33 cellular contexts compared by ENCODE assay signal in the genomic region with DNA sequence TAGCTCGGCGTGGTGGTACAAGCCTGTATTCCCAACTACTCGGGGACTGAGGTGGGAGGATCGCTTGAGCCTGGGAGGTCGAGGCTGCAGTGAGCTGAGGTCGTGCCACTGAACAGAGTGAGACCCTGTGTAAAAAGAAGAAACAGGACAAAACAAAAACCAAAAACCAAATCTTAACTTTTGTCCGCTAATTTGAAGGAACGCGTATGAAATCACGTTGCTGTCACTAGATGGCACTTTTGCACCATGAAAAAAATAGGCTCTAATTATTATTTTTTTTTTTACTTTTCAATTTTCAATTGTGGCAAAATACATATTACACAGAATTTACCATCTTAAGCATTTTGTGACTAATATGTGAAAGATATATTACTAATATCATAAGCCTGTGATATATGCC. TPM values are rescaled to one million over a fixed set of nuclear protein-coding genes. Genes with fewer than 3 reads are reported as not detected.
DNase-seq lines count a peak whose midpoint lies in the region; ATAC-seq, FAIRE-seq and TF ChIP-seq lines count a peak whose summit lies in the region.
"Had no signal": no experiment of that assay in that cellular context is flagged by ENCODE, and none has a peak within 500 bp of the region (broad histone marks: within the 10 kb centered on the region; RNA-seq: fewer than 3 reads in every experiment).

No MANE protein-coding gene starts in this region.

- H3K36me3 ChIP-seq in IMR-90 (ENCODE audit: control insufficient read depth, insufficient read depth, low read length) (no peaks in the 10 kb centered on the region), neuronal stem cell (replicated peaks in 1 of 2; ENCODE audit: control insufficient read depth in 2 of 2, insufficient read depth in 2 of 2, low read length in 2 of 2) (no peaks in the 10 kb centered on the region), mucosa of descending colon (ENCODE audit: low read depth) (no peaks in the 10 kb centered on the region)
- H3K36me3 ChIP-seq: ascending aorta, colonic mucosa, left lung had no signal

- H3K4ac ChIP-seq in IMR-90 (ENCODE audit: low read depth, low read length), result no peak overlapping the region
- H3K4ac ChIP-seq in neuronal stem cell (ENCODE audit: low read length), result no peak overlapping the region

- H3K27ac ChIP-seq in C4-2B, result no peak overlapping the region
- no peak overlapping the region for H3K27ac ChIP-seq in IMR-90 (ENCODE audit: insufficient read depth, low read length)
- no peak overlapping the region for H3K27ac ChIP-seq in neuronal stem cell (replicated peaks; ENCODE audit: low read length)
- H3K27ac ChIP-seq: ascending aorta, colonic mucosa, left lung, psoas muscle, RWPE1, tibial nerve had no signal

- H4K5ac ChIP-seq in IMR-90 (ENCODE audit: low read depth, low read length), result no peak overlapping the region

- H3K14ac ChIP-seq in IMR-90 (replicated peaks; ENCODE audit: low read depth, low read length), result no peak overlapping the region
- H3K14ac ChIP-seq in neuronal stem cell (ENCODE audit: low read length), result no peak overlapping the region

- POLR2A ChIA-PET in IMR-90 (lab: Charles Lee; ENCODE audit: unreplicated experiment), result no interaction called here

- FAIRE-seq in TTC549 (lab: Jason Lieb, UNC), result peak; percentile 83

- no peak overlapping the region for H2BK20ac ChIP-seq in IMR-90 (ENCODE audit: low read depth, low read length)

- H2BK120ac ChIP-seq in IMR-90 (ENCODE audit: low read depth, low read length) (no peak overlapping the region), neuronal stem cell (ENCODE audit: low read depth, low read length) (no peak overlapping the region)

- H3K9me3 ChIP-seq in IMR-90 (ENCODE audit: control insufficient read depth, insufficient read depth, low read length) (peaks cover 43% of the 10 kb centered on the region), neuronal stem cell (replicated peaks in 1 of 2; ENCODE audit: control insufficient read depth in 2 of 2, insufficient read depth in 1 of 2, low read depth in 1 of 2, low read length in 2 of 2) (peaks cover 15 to 20% of the 10 kb centered on the region in 2 donors), mucosa of descending colon (peaks cover 59% of the 10 kb centered on the region)
- H3K9me3 ChIP-seq: ascending aorta, colonic mucosa, psoas muscle had no signal

- TF ChIP-seq RAD21 in IMR-90 (IDR thresholded peaks at IDR 0.05; ENCODE audit: low read length), result no peak

- no peak overlapping the region for H3K18ac ChIP-seq in IMR-90 (ENCODE audit: low read depth, low read length)
- H3K18ac ChIP-seq in neuronal stem cell (ENCODE audit: low read length), result no peak overlapping the region

- BruUV-seq in IMR-90 (replicated peaks; lab: Mats Ljungman, UMichigan), result no TSS peak

- H3K23ac ChIP-seq in IMR-90 (ENCODE audit: low read depth, low read length), result no peak overlapping the region
- no peak overlapping the region for H3K23ac ChIP-seq in neuronal stem cell (ENCODE audit: low read depth, low read length, poor library complexity)

- no peak overlapping the region for H2AK9ac ChIP-seq in IMR-90 (replicated peaks; ENCODE audit: low read depth, low read length, poor library complexity)

- H4K91ac ChIP-seq in IMR-90 (ENCODE audit: insufficient read depth, low read depth, low read length) (no peak overlapping the region), neuronal stem cell (ENCODE audit: low read depth, low read length, poor library complexity) (no peak overlapping the region)

- in situ Hi-C loops in IMR-90 (cut with MboI; ENCODE audit: low sequenced_read_pairs), result no loop called here

- intact Hi-C loops in IMR-90 (cut with micrococcal nuclease) (no loop called here), mucosa of descending colon (cut with DNase I, micrococcal nuclease) (no loop called here)

- no peak for TF ChIP-seq POLR2A in IMR-90 (IDR thresholded peaks at IDR 0.05; ENCODE audit: low read depth, low read length)

- dilution Hi-C loops in IMR-90 (cut with HindIII; ENCODE audit: low sequenced_read_pairs, unreplicated experiment), result no loop called here

- TF ChIP-seq CTCF in C4-2B (conservative IDR thresholded peaks at IDR 0.05) (peak; percentile 40), IMR-90 (conservative IDR thresholded peaks at IDR 0.05; ENCODE audit: low read depth, low read length) (0 out of 2 replicates have a peak, but pooled peaks have one; percentile 1), mucosa of descending colon (IDR thresholded peaks at IDR 0.05) (no peak)

- no peaks in the 10 kb centered on the region for H3K4me1 ChIP-seq in IMR-90 (ENCODE audit: control insufficient read depth, insufficient read depth, low read length)
- peaks cover 0 to 9% of the 10 kb centered on the region in 2 donors for H3K4me1 ChIP-seq in neuronal stem cell (ENCODE audit: control insufficient read depth in 2 of 2, insufficient read depth in 1 of 2, low read depth in 1 of 2, low read length in 2 of 2)
- H3K4me1 ChIP-seq in mucosa of descending colon (ENCODE audit: low read depth), result no peaks in the 10 kb centered on the region
- H3K4me1 ChIP-seq: ascending aorta, Caco-2, colonic mucosa, left lung, psoas muscle, tibial nerve had no signal

- H3K9me1 ChIP-seq in IMR-90 (ENCODE audit: insufficient read depth, low read length), result no peaks in the 10 kb centered on the region

- H4K8ac ChIP-seq in IMR-90 (ENCODE audit: low read depth in 2 of 2, low read length in 2 of 2), result no peak overlapping the region
- no peak overlapping the region for H4K8ac ChIP-seq in neuronal stem cell (ENCODE audit: low read depth, low read length)

- H3K4me2 ChIP-seq in IMR-90 (ENCODE audit: low read depth, low read length), result no peak overlapping the region
- H3K4me2 ChIP-seq in neuronal stem cell (ENCODE audit: insufficient read depth, low read length, poor library complexity, severe bottlenecking), result no peak overlapping the region

- no CpG with 5 or more reads among the region's 10 CpGs for WGBS in IMR-90 (ENCODE audit: extremely low coverage in 2 of 2, insufficient read length in 1 of 2), 2 experiments
- WGBS in neuronal stem cell (ENCODE audit: extremely low coverage in 2 of 2, insufficient read length in 2 of 2, insufficient replicate concordance in 1 of 2), 2 donors, result no CpG with 5 or more reads among the region's 10 CpGs

- H2BK15ac ChIP-seq in IMR-90 (ENCODE audit: low read depth, low read length) (no peak overlapping the region), neuronal stem cell (ENCODE audit: low read length) (no peak overlapping the region)

- no peak overlapping the region for H2AFZ ChIP-seq in IMR-90 (replicated peaks; ENCODE audit: low read length, poor library complexity)
- peak overlapping the region; percentile 60 for H2AFZ ChIP-seq in neuronal stem cell (ENCODE audit: low read length)

- H4K20me1 ChIP-seq in IMR-90 (ENCODE audit: insufficient read depth, low read length), result no peaks in the 10 kb centered on the region

- H2AK5ac ChIP-seq in IMR-90 (ENCODE audit: low read depth, low read length) (no peak overlapping the region), neuronal stem cell (ENCODE audit: low read depth, low read length) (no peak overlapping the region)

- H3K4me3 ChIP-seq in IMR-90 (ENCODE audit: insufficient read depth, low read depth, low read length) (no peak overlapping the region), neuronal stem cell (ENCODE audit: low read length in 2 of 2) (no peak overlapping the region), mucosa of descending colon (no peak overlapping the region)
- H3K4me3 ChIP-seq: ascending aorta, colonic mucosa, left lung, psoas muscle, tibial nerve had no signal

- no peak overlapping the region for H2BK5ac ChIP-seq in IMR-90 (ENCODE audit: low read depth, low read length, poor library complexity, severe bottlenecking)
- no peak overlapping the region for H2BK5ac ChIP-seq in neuronal stem cell (ENCODE audit: low read length)

- DNase-seq in IMR-90 (no peak), neuronal stem cell (ENCODE audit: low spot score) (no peak), mucosa of descending colon (no peak), GM03348 (ENCODE audit: low spot score) (no peak), Kasumi-1 (lab: John Stamatoyannopoulos, UW) (no peak)
- DNase-seq: activated CD4-positive, alpha-beta T cell treated with anti-CD3 and anti-CD28 coated beads, Interleukin-2, amount 50 U/mL, for 1 hour; activated CD4-positive, CD25-positive, alpha-beta regulatory T cell; activated effector memory CD4-positive, alpha-beta T cell treated with anti-CD3 and anti-CD28 coated beads, Interleukin-2, amount 50 U/mL, for 16 hours; activated naive CD8-positive, alpha-beta T cell treated with anti-CD3 and anti-CD28 coated beads for 36 hours; activated T-cell treated with anti-CD3 and anti-CD28 coated beads, Interleukin-2, amount 50 U/mL, for 1 hour; Caco-2; colonic mucosa; DMS79; effector memory CD8-positive, alpha-beta T cell; GF-D8; glutamatergic neuron; left lung; NCI-H1417; NCI-H2029; NCI-H226; NCI-H69; psoas muscle; stimulated activated CD4-positive, alpha-beta T cell treated with anti-CD3 and anti-CD28 coated beads, Interleukin-4, amount 100 ng/mL, for 24 hours; T-helper 1 cell had no signal

- H3K79me1 ChIP-seq in IMR-90 (ENCODE audit: low read depth in 1 of 2, low read length in 2 of 2) (no peaks in the 10 kb centered on the region), neuronal stem cell (ENCODE audit: low read depth, low read length) (no peaks in the 10 kb centered on the region)

- CTCF ChIA-PET in IMR-90 (lab: Yijun Ruan, JAX), result no interaction called here

- H3K9ac ChIP-seq in IMR-90 (ENCODE audit: low read depth, low read length), result no peak overlapping the region
- no peak overlapping the region for H3K9ac ChIP-seq in neuronal stem cell (ENCODE audit: low read depth, low read length, poor library complexity)

- H3K56ac ChIP-seq in IMR-90 (ENCODE audit: extremely low read depth, insufficient read depth, low read length), result no peak overlapping the region

- no peak overlapping the region for H2BK12ac ChIP-seq in neuronal stem cell (ENCODE audit: low read length)

- no peaks in the 10 kb centered on the region for H3K27me3 ChIP-seq in IMR-90 (ENCODE audit: control insufficient read depth, insufficient read depth, low read length)
- H3K27me3 ChIP-seq in neuronal stem cell (ENCODE audit: control insufficient read depth in 3 of 3, insufficient read depth in 3 of 3, low read depth in 1 of 3, low read length in 3 of 3), result peaks cover 0 to 2% (median 0%) of the 10 kb centered on the region in 3 experiments
- H3K27me3 ChIP-seq: ascending aorta, colonic mucosa, left lung, tibial nerve had no signal

- ATAC-seq in IMR-90 (ENCODE audit: low read depth), result no peak
- ATAC-seq in mucosa of descending colon, result no peak
- ATAC-seq: effector memory CD8-positive, alpha-beta T cell; left lung; psoas muscle had no signal

RNA-seq across cellular contexts. Expression of a gene that starts 17.6 kb away (rescaled TPM):
- total RNA-seq in IMR-90 (2012; rRNA removed) (not detected in 2 replicates), mucosa of descending colon (1 to 10 TPM in 1 of 3 donors, under 1 TPM in 2; 0.72 to 9.1 (median 0.77) TPM)
- polyA plus RNA-seq in IMR-90 (2012; rRNA removed), result not detected in 2 replicates
- polyA plus RNA-seq in IMR-90 (2012; cell fraction: cytosol; rRNA removed), result not detected in 2 replicates
- polyA plus RNA-seq in IMR-90 (2012; cell fraction: nucleus; rRNA removed; ENCODE audit: low replicate concordance), result not detected in 2 replicates
- 4.6 TPM for polyA plus RNA-seq in neuronal stem cell (2013, experiment 1 of 2)
- 4.0 TPM for polyA plus RNA-seq in neuronal stem cell (2013, experiment 2 of 2)
- total RNA-seq: Caco-2, myocyte had no signal
- polyA plus RNA-seq: CD14-positive monocyte had no signal

RNA-seq across cellular contexts. Expression of a gene that starts 46.2 kb away (rescaled TPM):
- total RNA-seq in IMR-90 (2012; rRNA removed), result 0.28 TPM in 1 of 2 replicates, not detected in the other
- polyA plus RNA-seq in IMR-90 (2012; rRNA removed), result 0.10 TPM in 1 of 2 replicates, not detected in the other
- 0.08 TPM in 1 of 2 replicates, not detected in the other for polyA plus RNA-seq in IMR-90 (2012; cell fraction: cytosol; rRNA removed)
- polyA plus RNA-seq in IMR-90 (2012; cell fraction: nucleus; rRNA removed; ENCODE audit: low replicate concordance), result 0.13 and 0.48 TPM in 2 replicates
- polyA plus RNA-seq in neuronal stem cell (2013, experiment 1 of 2), result 0.81 TPM
- polyA plus RNA-seq in neuronal stem cell (2013, experiment 2 of 2), result 0.90 TPM
- total RNA-seq in mucosa of descending colon, result under 1 TPM in 2 of 3 donors, not detected in 1; 0.38 to 0.47 TPM
- total RNA-seq: activated naive CD8-positive, alpha-beta T cell treated with anti-CD3 and anti-CD28 coated beads for 36 hours; ascending aorta; Caco-2; colonic mucosa; epithelial cell of proximal tubule; left lung; psoas muscle; SK-MEL-5 had no signal
- polyA plus RNA-seq: CD14-positive monocyte had no signal
